13 cellular contexts compared by ENCODE assay signal in the genomic region with DNA sequence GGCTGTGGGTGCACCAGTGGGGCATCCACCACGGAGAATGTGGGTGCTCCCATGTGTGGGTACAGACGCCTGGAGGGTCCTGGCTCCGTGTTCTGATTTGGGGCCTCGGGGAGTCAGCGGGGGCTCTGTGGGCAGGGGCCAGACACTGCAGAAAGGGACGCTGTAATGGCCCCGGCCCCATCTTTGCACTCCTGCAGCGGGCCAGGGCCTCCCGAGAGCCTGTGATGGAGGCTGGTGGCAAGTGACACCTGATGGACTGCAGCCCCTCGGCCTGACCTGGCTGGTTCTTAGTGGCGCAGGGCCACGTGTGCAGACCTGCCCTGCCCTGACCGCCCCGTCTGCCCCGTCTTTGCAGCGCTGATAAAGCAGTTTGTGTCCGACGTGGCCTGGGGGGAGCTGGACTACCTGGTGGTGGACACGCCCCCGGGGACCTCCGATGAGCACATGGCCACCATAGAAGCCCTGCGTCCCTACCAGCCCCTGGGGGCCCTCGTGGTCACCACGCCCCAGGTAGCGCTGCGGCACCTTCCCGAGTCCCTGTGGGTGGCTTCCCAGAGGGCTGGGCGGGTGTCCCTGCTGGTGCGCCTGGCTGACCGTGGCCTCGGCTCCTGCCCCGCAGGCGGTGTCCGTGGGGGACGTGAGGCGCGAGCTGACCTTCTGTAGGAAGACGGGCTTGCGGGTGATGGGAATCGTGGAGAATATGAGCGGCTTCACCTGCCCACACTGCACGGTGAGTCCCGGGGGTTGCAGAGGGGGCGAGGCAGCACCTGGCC. TPM values are rescaled to one million over a fixed set of nuclear protein-coding genes. Genes with fewer than 3 reads are reported as not detected.
DNase-seq lines count a peak whose midpoint lies in the region; ATAC-seq, FAIRE-seq and TF ChIP-seq lines count a peak whose summit lies in the region.
"Had no signal": no experiment of that assay in that cellular context is flagged by ENCODE, and none has a peak within 500 bp of the region (broad histone marks: within the 10 kb centered on the region; RNA-seq: fewer than 3 reads in every experiment).

No MANE protein-coding gene starts in this region.

- H3K4me1 ChIP-seq in colonic mucosa: no peaks in the 10 kb centered on the region
- peaks cover 10% of the 10 kb centered on the region for H3K4me1 ChIP-seq in HepG2 (ENCODE audit: insufficient read depth, low read length)
- peaks cover 26% of the 10 kb centered on the region for H3K4me1 ChIP-seq in CD8-positive, alpha-beta T cell (ENCODE audit: insufficient read depth, low read length)

- no peak overlapping the region for H3K4me3 Mint-ChIP-seq in CD8-positive, alpha-beta T cell

- FAIRE-seq in HepG2 (lab: Jason Lieb, UNC): no peak
- FAIRE-seq: GM12878 had no signal

- H3K9me3 ChIP-seq in colonic mucosa (no peaks in the 10 kb centered on the region), HepG2 (ENCODE audit: low read length) (no peaks in the 10 kb centered on the region)
- no peaks in the 10 kb centered on the region for H3K9me3 ChIP-seq in CD8-positive, alpha-beta T cell (ENCODE audit: low read length)
- H3K9me3 ChIP-seq: testis had no signal

- in situ Hi-C loops in HepG2 (cut with HindIII; ENCODE audit: extremely low pct_ligation_motif_present, low pct_unique_long_range_greater_than_20kb): no loop called here

- no peak for TF ChIP-seq POLR2A in HepG2 (IDR thresholded peaks at IDR 0.05; ENCODE audit: insufficient read depth in 1 of 2, low read depth in 2 of 2, low read length in 2 of 2)

- TF ChIP-seq CTCF in colonic mucosa (IDR thresholded peaks at IDR 0.05) (no peak), HepG2 (CRISPR knock-in tag; IDR thresholded peaks at IDR 0.05) (no peak)
- no peak for TF ChIP-seq CTCF in CD8-positive, alpha-beta T cell (IDR thresholded peaks at IDR 0.05)

- intact Hi-C loops in colonic mucosa (cut with DNase I): no loop called here
- intact Hi-C loops in HepG2 (cut with micrococcal nuclease; ENCODE audit: unreplicated experiment): no loop called here
- intact Hi-C loops in CD8-positive, alpha-beta T cell (cut with DNase I, micrococcal nuclease): loop anchor here in 1 of 2 experiments (10.0 kb wide), 1 partner anchor 727 kb away; the partner anchor contains the start of gene ATP6V0C

- H3K27ac ChIP-seq in colonic mucosa (no peak overlapping the region), HepG2 (ENCODE audit: extremely low read length, insufficient read depth, low read length) (no peak overlapping the region)
- no peak overlapping the region for H3K27ac ChIP-seq in CD8-positive, alpha-beta T cell (ENCODE audit: low read depth, low read length)
- H3K27ac ChIP-seq: C4-2B, testis, VCaP had no signal

- peaks cover 33% of the 10 kb centered on the region for H3K36me3 Mint-ChIP-seq in CD8-positive, alpha-beta T cell

- no peak overlapping the region for H3K4me2 ChIP-seq in HepG2 (ENCODE audit: low read depth, low read length)

- H3K36me3 ChIP-seq in colonic mucosa (no peaks in the 10 kb centered on the region), HepG2 (replicated peaks in 1 of 2; ENCODE audit: control insufficient read depth in 1 of 2, insufficient read depth in 2 of 2, low read length in 2 of 2) (peaks cover 4 to 7% of the 10 kb centered on the region in 2 experiments; a peak in 3 of 5 replicates)
- H3K36me3 ChIP-seq in CD8-positive, alpha-beta T cell (ENCODE audit: insufficient read depth, low read length): peaks cover 17% of the 10 kb centered on the region

- no peaks in the 10 kb centered on the region for H3K27me3 Mint-ChIP-seq in CD8-positive, alpha-beta T cell (ENCODE audit: low read depth)

- H4K20me1 ChIP-seq in HepG2 (ENCODE audit: insufficient read depth, low read length): peaks cover 4% of the 10 kb centered on the region; the same call in 1 of the 2 replicates

- TF ChIP-seq RAD21 in HepG2 (CRISPR knock-in tag; IDR thresholded peaks at IDR 0.05): no peak

- H3K4me3 ChIP-seq in colonic mucosa (no peak overlapping the region), HepG2 (replicated peaks in 1 of 3; ENCODE audit: insufficient read depth in 1 of 3, low read depth in 2 of 3, low read length in 3 of 3) (no peak overlapping the region)
- H3K4me3 ChIP-seq in CD8-positive, alpha-beta T cell (ENCODE audit: low read depth, low read length): no peak overlapping the region
- H3K4me3 ChIP-seq: GM12878, testis had no signal

- CTCF ChIA-PET in HepG2 (lab: Yijun Ruan, JAX; ENCODE audit: low intra/inter-chr PET ratio, low total read pairs): no interaction called here
- CTCF ChIA-PET in CD8-positive, alpha-beta T cell (lab: Charles Lee): no interaction called here

- no peaks in the 10 kb centered on the region for H3K9me3 Mint-ChIP-seq in CD8-positive, alpha-beta T cell

- H3K4me1 Mint-ChIP-seq in CD8-positive, alpha-beta T cell (ENCODE audit: low read depth): peaks cover 19% of the 10 kb centered on the region

- POLR2A ChIA-PET in HepG2 (lab: Yijun Ruan, JAX): no interaction called here
- POLR2A ChIA-PET in CD8-positive, alpha-beta T cell (lab: Charles Lee): no interaction called here

- BruUV-seq in HepG2 (replicated peaks; lab: Mats Ljungman, UMichigan): no TSS peak

- no peak overlapping the region for H3K27ac Mint-ChIP-seq in CD8-positive, alpha-beta T cell

- H3K79me2 ChIP-seq in HepG2 (ENCODE audit: insufficient read depth, low read length): peaks cover 26% of the 10 kb centered on the region

- H3K9ac ChIP-seq in colonic mucosa (ENCODE audit: low read depth in 2 of 2, low read length in 2 of 2): no peak overlapping the region
- H3K9ac ChIP-seq in HepG2 (ENCODE audit: insufficient read depth, low read depth, low read length): no peak overlapping the region

- no peak overlapping the region for H2AFZ ChIP-seq in HepG2 (ENCODE audit: low read length)

- TF ChIP-seq EP300 in HepG2 (IDR thresholded peaks at IDR 0.05; ENCODE audit: low read depth in 2 of 2, low read length in 2 of 2) (no peak), HepG2 (CRISPR knock-in tag; IDR thresholded peaks at IDR 0.05; ENCODE audit: borderline replicate concordance) (no peak)

- H3K27me3 ChIP-seq in colonic mucosa (no peaks in the 10 kb centered on the region), HepG2 (ENCODE audit: control insufficient read depth in 1 of 2, insufficient read depth in 2 of 2, low read length in 2 of 2) (peaks cover 0 to 2% of the 10 kb centered on the region in 2 experiments; a peak in 1 of 5 replicates)
- H3K27me3 ChIP-seq in CD8-positive, alpha-beta T cell (ENCODE audit: insufficient read depth, low read length): no peaks in the 10 kb centered on the region
- H3K27me3 ChIP-seq: testis had no signal

- ATAC-seq in HepG2 (no peak), HG03442 (IDR thresholded peaks at IDR 0.05; ENCODE audit: unreplicated experiment) (no peak)
- ATAC-seq in CD8-positive, alpha-beta T cell: no peak
- ATAC-seq: GM12878 had no signal

- DNase-seq in colonic mucosa (peak; percentile 16), HepG2 (ENCODE audit: low spot score) (no peak)
- DNase-seq in CD8-positive, alpha-beta T cell: no peak
- DNase-seq: activated T-cell treated with anti-CD3 and anti-CD28 coated beads for 4 hours, NCI-H187, NCI-H510A treated with DMSO at 0.1 percent for 48 hours, OCI-M1, testis had no signal

- WGBS in HepG2 (ENCODE audit: low lambda C conversion rate): 98% methylated on average over 33 of the region's 44 CpGs

RNA-seq across cellular contexts. Expression of gene NUBP2, which starts 4.7 kb away (rescaled TPM):
- total RNA-seq in colonic mucosa: 10 to 100 TPM; 30.0 to 72.8 TPM
- 43.8 and 61.5 TPM in 2 replicates for total RNA-seq in HepG2 (2016; rRNA removed; fragmentation: Illumina TruSeq; extraction: Trizol)
- total RNA-seq in HepG2 (2016; cell fraction: cytosol; rRNA removed; fragmentation: Illumina TruSeq; extraction: Trizol; ENCODE audit: low read depth): 45.7 and 50.6 TPM in 2 replicates
- 43.0 and 67.3 TPM in 2 replicates for total RNA-seq in HepG2 (2016; cell fraction: insoluble cytoplasmic fraction; rRNA removed; fragmentation: Illumina TruSeq; extraction: Trizol)
- total RNA-seq in HepG2 (2016; cell fraction: membrane; rRNA removed; fragmentation: Illumina TruSeq; extraction: Trizol): 59.0 and 63.2 TPM in 2 replicates
- 26.2 and 29.2 TPM in 2 replicates for total RNA-seq in HepG2 (2016; cell fraction: nucleus; rRNA removed; fragmentation: Illumina TruSeq; extraction: Trizol)
- polyA plus RNA-seq in HepG2 (2011; rRNA removed): 25.7 and 33.5 TPM in 2 replicates
- 26.7 and 51.2 TPM in 2 replicates for polyA plus RNA-seq in HepG2 (2011; cell fraction: cytosol; rRNA removed)
- 80.7 and 89.5 TPM in 2 replicates for polyA plus RNA-seq in HepG2 (2011; cell fraction: nucleus; rRNA removed)
- 19.8 and 31.7 TPM in 2 replicates for polyA plus RNA-seq in HepG2 (2012)
- polyA plus RNA-seq in HepG2 (2016; cell fraction: cytosol; fragmentation: Illumina TruSeq; extraction: Trizol; ENCODE audit: low read depth): 46.9 and 52.9 TPM in 2 replicates
- polyA plus RNA-seq in HepG2 (2016; cell fraction: insoluble cytoplasmic fraction; fragmentation: Illumina TruSeq; extraction: Trizol; ENCODE audit: low read depth): 40.4 and 46.6 TPM in 2 replicates
- polyA plus RNA-seq in HepG2 (2016; cell fraction: membrane; fragmentation: Illumina TruSeq; extraction: Trizol; ENCODE audit: low read depth): 47.2 and 53.9 TPM in 2 replicates
- 63.4 and 63.9 TPM in 2 replicates for polyA plus RNA-seq in HepG2 (2016; cell fraction: nucleus; fragmentation: Illumina TruSeq; extraction: Trizol; ENCODE audit: insufficient read depth, low read depth)
- polyA minus RNA-seq in HepG2 (2011; rRNA and poly(A)+ RNA removed; ENCODE audit: low replicate concordance): 21.1 and 26.9 TPM in 2 replicates
- polyA minus RNA-seq in HepG2 (2011; cell fraction: cytosol; rRNA and poly(A)+ RNA removed): 14.3 and 16.7 TPM in 2 replicates
- 12.1 and 14.0 TPM in 2 replicates for polyA minus RNA-seq in HepG2 (2011; cell fraction: nucleus; rRNA and poly(A)+ RNA removed)
- 10 to 100 TPM; 33.1 to 39.2 TPM for total RNA-seq in CD8-positive, alpha-beta T cell

RNA-seq across cellular contexts. Expression of gene SPSB3, which starts 5.1 kb away (rescaled TPM):
- 10 to 100 TPM; 32.7 to 35.9 TPM for total RNA-seq in colonic mucosa
- 8.2 and 13.2 TPM in 2 replicates for total RNA-seq in HepG2 (2016; rRNA removed; fragmentation: Illumina TruSeq; extraction: Trizol)
- total RNA-seq in HepG2 (2016; cell fraction: cytosol; rRNA removed; fragmentation: Illumina TruSeq; extraction: Trizol; ENCODE audit: low read depth): 8.6 and 9.9 TPM in 2 replicates
- total RNA-seq in HepG2 (2016; cell fraction: insoluble cytoplasmic fraction; rRNA removed; fragmentation: Illumina TruSeq; extraction: Trizol): 6.5 and 13.8 TPM in 2 replicates
- 9.4 and 12.7 TPM in 2 replicates for total RNA-seq in HepG2 (2016; cell fraction: membrane; rRNA removed; fragmentation: Illumina TruSeq; extraction: Trizol)
- total RNA-seq in HepG2 (2016; cell fraction: nucleus; rRNA removed; fragmentation: Illumina TruSeq; extraction: Trizol): 14.1 and 16.2 TPM in 2 replicates
- polyA plus RNA-seq in HepG2 (2011; rRNA removed): 21.9 and 26.7 TPM in 2 replicates
- polyA plus RNA-seq in HepG2 (2011; cell fraction: cytosol; rRNA removed): 15.4 and 25.3 TPM in 2 replicates
- polyA plus RNA-seq in HepG2 (2011; cell fraction: nucleus; rRNA removed): 142 and 184 TPM in 2 replicates
- 12.3 and 24.9 TPM in 2 replicates for polyA plus RNA-seq in HepG2 (2012)
- polyA plus RNA-seq in HepG2 (2016; cell fraction: cytosol; fragmentation: Illumina TruSeq; extraction: Trizol; ENCODE audit: low read depth): 6.4 and 7.5 TPM in 2 replicates
- 7.6 and 8.0 TPM in 2 replicates for polyA plus RNA-seq in HepG2 (2016; cell fraction: insoluble cytoplasmic fraction; fragmentation: Illumina TruSeq; extraction: Trizol; ENCODE audit: low read depth)
- 6.8 and 7.3 TPM in 2 replicates for polyA plus RNA-seq in HepG2 (2016; cell fraction: membrane; fragmentation: Illumina TruSeq; extraction: Trizol; ENCODE audit: low read depth)
- 29.9 and 32.1 TPM in 2 replicates for polyA plus RNA-seq in HepG2 (2016; cell fraction: nucleus; fragmentation: Illumina TruSeq; extraction: Trizol; ENCODE audit: insufficient read depth, low read depth)
- 15.4 and 19.4 TPM in 2 replicates for polyA minus RNA-seq in HepG2 (2011; rRNA and poly(A)+ RNA removed; ENCODE audit: low replicate concordance)
- polyA minus RNA-seq in HepG2 (2011; cell fraction: cytosol; rRNA and poly(A)+ RNA removed): 4.5 and 8.0 TPM in 2 replicates
- polyA minus RNA-seq in HepG2 (2011; cell fraction: nucleus; rRNA and poly(A)+ RNA removed): 12.4 and 13.7 TPM in 2 replicates
- total RNA-seq in CD8-positive, alpha-beta T cell: 10 to 100 TPM; 70.3 to 72.3 TPM

RNA-seq across cellular contexts. Expression of gene IGFALS, which starts 6.0 kb away (rescaled TPM):
- total RNA-seq in colonic mucosa (1 to 10 TPM; 5.7 to 7.0 TPM), HepG2 (2016; rRNA removed; fragmentation: Illumina TruSeq; extraction: Trizol) (0.81 and 2.4 TPM in 2 replicates)
- 0.26 and 0.30 TPM in 2 replicates for total RNA-seq in HepG2 (2016; cell fraction: cytosol; rRNA removed; fragmentation: Illumina TruSeq; extraction: Trizol; ENCODE audit: low read depth)
- 1.4 and 2.1 TPM in 2 replicates for total RNA-seq in HepG2 (2016; cell fraction: insoluble cytoplasmic fraction; rRNA removed; fragmentation: Illumina TruSeq; extraction: Trizol)
- 0.79 and 0.87 TPM in 2 replicates for total RNA-seq in HepG2 (2016; cell fraction: membrane; rRNA removed; fragmentation: Illumina TruSeq; extraction: Trizol)
- 2.0 TPM in 2 replicates for total RNA-seq in HepG2 (2016; cell fraction: nucleus; rRNA removed; fragmentation: Illumina TruSeq; extraction: Trizol)
- 0.34 and 0.95 TPM in 2 replicates for polyA plus RNA-seq in HepG2 (2011; rRNA removed)
- polyA plus RNA-seq in HepG2 (2011; cell fraction: cytosol; rRNA removed): 0.55 and 0.68 TPM in 2 replicates
- 2.1 and 2.3 TPM in 2 replicates for polyA plus RNA-seq in HepG2 (2011; cell fraction: nucleus; rRNA removed)
- polyA plus RNA-seq in HepG2 (2012): 0.31 and 0.49 TPM in 2 replicates
- 0.14 and 0.37 TPM in 2 replicates for polyA plus RNA-seq in HepG2 (2016; cell fraction: cytosol; fragmentation: Illumina TruSeq; extraction: Trizol; ENCODE audit: low read depth)
- polyA plus RNA-seq in HepG2 (2016; cell fraction: insoluble cytoplasmic fraction; fragmentation: Illumina TruSeq; extraction: Trizol; ENCODE audit: low read depth): 0.97 and 1.1 TPM in 2 replicates
- 0.45 and 0.69 TPM in 2 replicates for polyA plus RNA-seq in HepG2 (2016; cell fraction: membrane; fragmentation: Illumina TruSeq; extraction: Trizol; ENCODE audit: low read depth)
- 2.3 and 2.7 TPM in 2 replicates for polyA plus RNA-seq in HepG2 (2016; cell fraction: nucleus; fragmentation: Illumina TruSeq; extraction: Trizol; ENCODE audit: insufficient read depth, low read depth)
- 1.5 TPM in 1 of 2 replicates, not detected in the other for polyA minus RNA-seq in HepG2 (2011; rRNA and poly(A)+ RNA removed; ENCODE audit: low replicate concordance)
- 0.59 TPM in 1 of 2 replicates, not detected in the other for polyA minus RNA-seq in HepG2 (2011; cell fraction: cytosol; rRNA and poly(A)+ RNA removed)
- polyA minus RNA-seq in HepG2 (2011; cell fraction: nucleus; rRNA and poly(A)+ RNA removed): 0.50 and 0.77 TPM in 2 replicates
- 1 to 10 TPM in 1 of 2 experiments, under 1 TPM in 1; 0.62 to 1.2 TPM for total RNA-seq in CD8-positive, alpha-beta T cell
- total RNA-seq: kidney epithelial cell had no signal

RNA-seq across cellular contexts. Expression of gene MRPS34, which starts 14.6 kb away (rescaled TPM):
- total RNA-seq in colonic mucosa (100 to 1,000 TPM; 106 to 227 TPM), HepG2 (2016; rRNA removed; fragmentation: Illumina TruSeq; extraction: Trizol) (129 and 131 TPM in 2 replicates)
- 34.5 and 36.0 TPM in 2 replicates for total RNA-seq in HepG2 (2016; cell fraction: cytosol; rRNA removed; fragmentation: Illumina TruSeq; extraction: Trizol; ENCODE audit: low read depth)
- 130 and 146 TPM in 2 replicates for total RNA-seq in HepG2 (2016; cell fraction: insoluble cytoplasmic fraction; rRNA removed; fragmentation: Illumina TruSeq; extraction: Trizol)
- 51.5 and 64.0 TPM in 2 replicates for total RNA-seq in HepG2 (2016; cell fraction: membrane; rRNA removed; fragmentation: Illumina TruSeq; extraction: Trizol)
- 59.6 and 64.6 TPM in 2 replicates for total RNA-seq in HepG2 (2016; cell fraction: nucleus; rRNA removed; fragmentation: Illumina TruSeq; extraction: Trizol)
- 61.3 and 63.5 TPM in 2 replicates for polyA plus RNA-seq in HepG2 (2011; rRNA removed)
- polyA plus RNA-seq in HepG2 (2011; cell fraction: cytosol; rRNA removed): 70.4 and 99.7 TPM in 2 replicates
- 83.9 and 98.7 TPM in 2 replicates for polyA plus RNA-seq in HepG2 (2011; cell fraction: nucleus; rRNA removed)
- polyA plus RNA-seq in HepG2 (2012): 48.9 and 50.7 TPM in 2 replicates
- polyA plus RNA-seq in HepG2 (2016; cell fraction: cytosol; fragmentation: Illumina TruSeq; extraction: Trizol; ENCODE audit: low read depth): 42.4 and 48.9 TPM in 2 replicates
- polyA plus RNA-seq in HepG2 (2016; cell fraction: insoluble cytoplasmic fraction; fragmentation: Illumina TruSeq; extraction: Trizol; ENCODE audit: low read depth): 212 and 241 TPM in 2 replicates
- polyA plus RNA-seq in HepG2 (2016; cell fraction: membrane; fragmentation: Illumina TruSeq; extraction: Trizol; ENCODE audit: low read depth): 59.9 and 71.5 TPM in 2 replicates
- 154 and 163 TPM in 2 replicates for polyA plus RNA-seq in HepG2 (2016; cell fraction: nucleus; fragmentation: Illumina TruSeq; extraction: Trizol; ENCODE audit: insufficient read depth, low read depth)
- 27.6 and 50.7 TPM in 2 replicates for polyA minus RNA-seq in HepG2 (2011; rRNA and poly(A)+ RNA removed; ENCODE audit: low replicate concordance)
- 25.2 and 30.8 TPM in 2 replicates for polyA minus RNA-seq in HepG2 (2011; cell fraction: cytosol; rRNA and poly(A)+ RNA removed)
- 21.9 and 29.5 TPM in 2 replicates for polyA minus RNA-seq in HepG2 (2011; cell fraction: nucleus; rRNA and poly(A)+ RNA removed)
- total RNA-seq in CD8-positive, alpha-beta T cell: 10 to 100 TPM; 18.9 to 21.4 TPM

RNA-seq across cellular contexts. Expression of gene EME2, which starts 14.9 kb away (rescaled TPM):
- total RNA-seq in colonic mucosa (10 to 100 TPM; 16.7 to 30.6 TPM), HepG2 (2016; rRNA removed; fragmentation: Illumina TruSeq; extraction: Trizol) (1.7 and 7.6 TPM in 2 replicates)
- 0.79 and 1.3 TPM in 2 replicates for total RNA-seq in HepG2 (2016; cell fraction: cytosol; rRNA removed; fragmentation: Illumina TruSeq; extraction: Trizol; ENCODE audit: low read depth)
- total RNA-seq in HepG2 (2016; cell fraction: insoluble cytoplasmic fraction; rRNA removed; fragmentation: Illumina TruSeq; extraction: Trizol): 1.7 and 6.0 TPM in 2 replicates
- 1.2 TPM in 2 replicates for total RNA-seq in HepG2 (2016; cell fraction: membrane; rRNA removed; fragmentation: Illumina TruSeq; extraction: Trizol)
- 7.8 and 8.4 TPM in 2 replicates for total RNA-seq in HepG2 (2016; cell fraction: nucleus; rRNA removed; fragmentation: Illumina TruSeq; extraction: Trizol)
- polyA plus RNA-seq in HepG2 (2011; rRNA removed): 4.4 and 6.5 TPM in 2 replicates
- 1.3 and 2.0 TPM in 2 replicates for polyA plus RNA-seq in HepG2 (2011; cell fraction: cytosol; rRNA removed)
- polyA plus RNA-seq in HepG2 (2011; cell fraction: nucleus; rRNA removed): 81.3 and 90.4 TPM in 2 replicates
- polyA plus RNA-seq in HepG2 (2012): 3.4 and 4.5 TPM in 2 replicates
- polyA plus RNA-seq in HepG2 (2016; cell fraction: cytosol; fragmentation: Illumina TruSeq; extraction: Trizol; ENCODE audit: low read depth): 0.23 and 0.36 TPM in 2 replicates
- polyA plus RNA-seq in HepG2 (2016; cell fraction: insoluble cytoplasmic fraction; fragmentation: Illumina TruSeq; extraction: Trizol; ENCODE audit: low read depth): 1.7 and 2.2 TPM in 2 replicates
- polyA plus RNA-seq in HepG2 (2016; cell fraction: membrane; fragmentation: Illumina TruSeq; extraction: Trizol; ENCODE audit: low read depth): 0.51 and 0.65 TPM in 2 replicates
- polyA plus RNA-seq in HepG2 (2016; cell fraction: nucleus; fragmentation: Illumina TruSeq; extraction: Trizol; ENCODE audit: insufficient read depth, low read depth): 31.9 and 34.1 TPM in 2 replicates
- polyA minus RNA-seq in HepG2 (2011; rRNA and poly(A)+ RNA removed; ENCODE audit: low replicate concordance): 5.2 and 6.5 TPM in 2 replicates
- polyA minus RNA-seq in HepG2 (2011; cell fraction: cytosol; rRNA and poly(A)+ RNA removed): 0.79 and 1.3 TPM in 2 replicates
- 17.7 and 19.7 TPM in 2 replicates for polyA minus RNA-seq in HepG2 (2011; cell fraction: nucleus; rRNA and poly(A)+ RNA removed)
- total RNA-seq in CD8-positive, alpha-beta T cell: 10 to 100 TPM; 27.5 to 31.7 TPM
